8 cellular contexts compared by ENCODE assay signal in genomic region chr1:41109316-41110263, GRCh38.
DNase-seq lines count a peak whose midpoint lies in the region; ATAC-seq, FAIRE-seq and TF ChIP-seq lines count a peak whose summit lies in the region.

No MANE protein-coding gene starts in this region.

- H3K27ac ChIP-seq in AG04450 (ENCODE audit: low read depth, low read length) (peak overlapping the region; percentile 96), colonic mucosa (peak overlapping the region; percentile 48)

- ATAC-seq in HG03457 (IDR thresholded peaks at IDR 0.05; ENCODE audit: unreplicated experiment): no peak

- no peaks in the 10 kb centered on the region for H3K36me3 ChIP-seq in colonic mucosa

- no peak overlapping the region for H3K9ac ChIP-seq in colonic mucosa (ENCODE audit: low read depth in 2 of 2, low read length in 2 of 2)

- POLR2A ChIA-PET in AG04450 (lab: Yijun Ruan, JAX): no interaction called here

- H3K4me1 ChIP-seq in colonic mucosa: peaks cover 10% of the 10 kb centered on the region

- FAIRE-seq in urothelium cell line (lab: Jason Lieb, UNC): peak; percentile 79

- no peaks in the 10 kb centered on the region for H3K9me3 ChIP-seq in AG04450 (ENCODE audit: control insufficient read depth, insufficient read depth, low read length)
- no peaks in the 10 kb centered on the region for H3K9me3 ChIP-seq in colonic mucosa

- CTCF ChIA-PET in AG04450 (lab: Charles Lee): interaction anchor here (1.1 to 3.0 kb wide), 2 partner anchors 14 to 42 kb away, joined by 3 to 20 read pairs; no protein-coding TSS in a partner anchor

- no peak for TF ChIP-seq POLR2A in NB4 (IDR thresholded peaks at IDR 0.05; ENCODE audit: extremely low read depth, insufficient read length)

- no peaks in the 10 kb centered on the region for H3K27me3 ChIP-seq in AG04450 (ENCODE audit: control insufficient read depth, insufficient read depth, low read length)
- H3K27me3 ChIP-seq in colonic mucosa: no peaks in the 10 kb centered on the region

- H3K4me3 ChIP-seq in AG04450 (ENCODE audit: low read depth, low read length): peak overlapping the region; percentile 35
- H3K4me3 ChIP-seq in NB4 (ENCODE audit: low read depth, low read length): no peak overlapping the region
- no peak overlapping the region for H3K4me3 ChIP-seq in colonic mucosa

- intact Hi-C loops in colonic mucosa (cut with DNase I): no loop called here

- peak; percentile 73 for DNase-seq in AG04450 (ENCODE audit: low read depth, low spot score)
- peak; percentile 61 for DNase-seq in NB4 (ENCODE audit: low read depth)
- peak; percentile 30 for DNase-seq in colonic mucosa
- peak; percentile 84 to 89 for DNase-seq in lung microvascular endothelial cell (ENCODE audit: low read depth in 2 of 2)
- DNase-seq in urothelium cell line (ENCODE audit: low spot score): peak; percentile 81
- DNase-seq in NCI-H82 (lab: John Stamatoyannopoulos, UW): no peak
- DNase-seq in ecto neural progenitor cell (ENCODE audit: low spot score): no peak

- TF ChIP-seq CTCF in AG04450 (IDR thresholded peaks at IDR 0.05; ENCODE audit: low read depth, low read length): no peak
- TF ChIP-seq CTCF in NB4 (IDR thresholded peaks at IDR 0.05; ENCODE audit: low read depth, low read length): no peak
- TF ChIP-seq CTCF in colonic mucosa (IDR thresholded peaks at IDR 0.05): no peak

Comparison
In these comparisons a context has a peak if more than half of its experiments do, and no peak if none do; other contexts are left out.
1. DNase-seq: peak in AG04450 (single experiment), NB4 (single experiment), colonic mucosa (single experiment), lung microvascular endothelial cell (2 of 2) and urothelium cell line (single experiment); none in NCI-H82 (single experiment) and ecto neural progenitor cell (single experiment).